Comparison of ENCODE assay signal across 19 cellular contexts in genomic region chr6:91221072-91221471, GRCh38.
A peak's percentile ranks its signal among the peaks of the same experiment; 100 is the strongest.
DNase-seq lines count a peak whose midpoint lies in the region; ATAC-seq and TF ChIP-seq lines count a peak whose summit lies in the region.
"Had no signal": no experiment of that assay in that cellular context is flagged by ENCODE, and none has a peak within 500 bp of the region (broad histone marks: within the 10 kb centered on the region; RNA-seq: fewer than 3 reads in every experiment).

No MANE protein-coding gene starts in this region.

- intact Hi-C loops in Right ventricle myocardium superior (cut with DNase I) = no loop called here
- intact Hi-C loops in left ventricle myocardium inferior (cut with micrococcal nuclease) = no loop called here

- H3K27ac ChIP-seq in left ventricle myocardium inferior (replicated peaks) = no peak overlapping the region
- no peak overlapping the region for H3K27ac ChIP-seq in Peyer's patch
- H3K27ac ChIP-seq: KMS-11, SJSA1 had no signal

- no peaks in the 10 kb centered on the region for H3K36me3 ChIP-seq in left ventricle myocardium inferior
- no peaks in the 10 kb centered on the region for H3K36me3 ChIP-seq in Peyer's patch
- H3K36me3 ChIP-seq: SJSA1 had no signal

- TF ChIP-seq CTCF in left ventricle myocardium inferior (IDR thresholded peaks at IDR 0.05; ENCODE audit: borderline replicate concordance) = no peak
- TF ChIP-seq CTCF in Peyer's patch (IDR thresholded peaks at IDR 0.05) = no peak

- DNase-seq in Right ventricle myocardium superior (no peak), left ventricle myocardium inferior (no peak), NOMO-1 treated with dmso at 0.1 percent for 144 hours (lab: John Stamatoyannopoulos, UW; ENCODE audit: unreplicated experiment) (peak; percentile 61), foreskin melanocyte (peak; percentile 64), NCI-H526 (lab: John Stamatoyannopoulos, UW) (no peak), Peyer's patch (no peak)
- no peak for DNase-seq in activated CD8-positive, alpha-beta memory T cell treated with anti-CD3 and anti-CD28 coated beads for 24 hours
- DNase-seq: DMS53, GF-D8, IMR-90, NCI-H1092, NCI-H1436, NCI-H187 treated with DMSO at 0.1 percent for 48 hours, NCI-H226, NCI-H510A treated with DMSO at 0.1 percent for 48 hours, NCI-H82 had no signal

- no peak for TF ChIP-seq POLR2A in Peyer's patch (IDR thresholded peaks at IDR 0.05)

- ATAC-seq in Right ventricle myocardium superior (ENCODE audit: poor library complexity) = peak; percentile 20
- ATAC-seq: HCT116 had no signal

- H3K9me3 ChIP-seq in left ventricle myocardium inferior (replicated peaks) (peaks cover 13% of the 10 kb centered on the region), Peyer's patch (no peaks in the 10 kb centered on the region)
- H3K9me3 ChIP-seq: SJSA1 had no signal

- H3K4me3 ChIP-seq in left ventricle myocardium inferior (no peak overlapping the region), Peyer's patch (no peak overlapping the region)
- H3K4me3 ChIP-seq: SJSA1 had no signal

- H3K4me1 ChIP-seq in left ventricle myocardium inferior (no peaks in the 10 kb centered on the region), Peyer's patch (no peaks in the 10 kb centered on the region)
- H3K4me1 ChIP-seq: SJSA1 had no signal

- H3K27me3 ChIP-seq in left ventricle myocardium inferior (ENCODE audit: low read depth) = no peaks in the 10 kb centered on the region
- no peaks in the 10 kb centered on the region for H3K27me3 ChIP-seq in Peyer's patch
- H3K27me3 ChIP-seq: SJSA1 had no signal

Comparison
In these comparisons a context has a peak if more than half of its experiments do, and no peak if none do; other contexts are left out.
1. DNase-seq: peak in NOMO-1 treated with dmso at 0.1 percent for 144 hours (single experiment) and foreskin melanocyte (single experiment); none in Right ventricle myocardium superior (single experiment), left ventricle myocardium inferior (single experiment), NCI-H526 (0 of 2), Peyer's patch (0 of 3) and activated CD8-positive, alpha-beta memory T cell treated with anti-CD3 and anti-CD28 coated beads for 24 hours (single experiment).